Comparison of ENCODE assay signal across 21 cellular contexts in genomic region chr22:22098457-22099193, GRCh38.
A peak's percentile ranks its signal among the peaks of the same experiment; 100 is the strongest.
DNase-seq lines count a peak whose midpoint lies in the region; ATAC-seq and TF ChIP-seq lines count a peak whose summit lies in the region.
"Had no signal": no experiment of that assay in that cellular context is flagged by ENCODE, and none has a peak within 500 bp of the region (broad histone marks: within the 10 kb centered on the region; RNA-seq: fewer than 3 reads in every experiment).

No MANE protein-coding gene starts in this region.

- H3K27me3 Mint-ChIP-seq in osteocyte (ENCODE audit: unreplicated experiment), result peaks cover 68% of the 10 kb centered on the region

- H3K27me3 ChIP-seq in OCI-LY3 (ENCODE audit: low read depth, low read length), result no peaks in the 10 kb centered on the region
- H3K27me3 ChIP-seq: body of pancreas had no signal

- peaks cover 37% of the 10 kb centered on the region for H3K4me1 ChIP-seq in OCI-LY3 (ENCODE audit: low read length)
- H3K4me1 ChIP-seq: body of pancreas had no signal

- H3K27ac Mint-ChIP-seq in osteocyte (ENCODE audit: unreplicated experiment), result no peak overlapping the region
- H3K27ac Mint-ChIP-seq: nephron progenitor cell had no signal

- ATAC-seq in GM21723 (IDR thresholded peaks at IDR 0.05; ENCODE audit: unreplicated experiment) (peak; percentile 56), GM18502 (IDR thresholded peaks at IDR 0.05; ENCODE audit: poor library complexity, unreplicated experiment) (no peak), GM21786 (IDR thresholded peaks at IDR 0.05; ENCODE audit: unreplicated experiment) (no peak)
- ATAC-seq: activated T-cell treated with anti-CD3 and anti-CD28 coated beads, Interleukin-2, amount 50 U/mL, for 4 hours; body of pancreas had no signal

- DNase-seq in GM13976 (ENCODE audit: low spot score) (peak; percentile 44), osteocyte (ENCODE audit: extremely low spot score, unreplicated experiment) (peak; percentile 65), NCI-H774 (lab: John Stamatoyannopoulos, UW) (no peak)
- DNase-seq: activated CD4-positive, alpha-beta T cell treated with anti-CD3 and anti-CD28 coated beads, Interleukin-2, amount 50 U/mL, for 48 hours; activated naive CD4-positive, alpha-beta T cell treated with anti-CD3 and anti-CD28 coated beads, Interleukin-2, amount 50 U/mL, for 16 hours; activated T-cell treated with anti-CD3 and anti-CD28 coated beads, Interleukin-2, amount 50 U/mL, for 4 hours; body of pancreas; GDM1; hippocampal formation; mesenchymal stem cell; NCI-H1694 treated with DMSO at 0.1 percent for 48 hours; nephron progenitor cell; SHP77 treated with DMSO at 0.1 percent for 48 hours; stimulated activated CD4-positive, alpha-beta T cell treated with anti-CD3 and anti-CD28 coated beads, Interleukin-4, amount 100 ng/mL, for 1 hour; substantia nigra had no signal

- H3K9me3 ChIP-seq in OCI-LY3 (ENCODE audit: insufficient read depth, low read length), result peaks cover 19% of the 10 kb centered on the region; the same call in 1 of the 2 replicates
- H3K9me3 ChIP-seq: body of pancreas had no signal

- H3K4me3 ChIP-seq in OCI-LY3 (ENCODE audit: low read length), result peak overlapping the region; percentile 67
- H3K4me3 ChIP-seq: body of pancreas, coronary artery had no signal

- H3K79me2 ChIP-seq in OCI-LY3 (ENCODE audit: low read length), result no peaks in the 10 kb centered on the region

- no peaks in the 10 kb centered on the region for H4K20me1 ChIP-seq in OCI-LY3 (ENCODE audit: insufficient read depth, low read length)

- no peak for TF ChIP-seq CTCF in GM13976 (IDR thresholded peaks at IDR 0.05; ENCODE audit: borderline replicate concordance, control extremely low read depth, extremely low read depth, insufficient read depth, missing control alignments)
- no peak for TF ChIP-seq CTCF in OCI-LY3 (IDR thresholded peaks at IDR 0.05; ENCODE audit: low read depth, low read length)
- no peak for TF ChIP-seq CTCF in osteocyte (IDR thresholded peaks at IDR 0.05)

- no peak overlapping the region for H3K4me3 Mint-ChIP-seq in osteocyte (ENCODE audit: unreplicated experiment)
- H3K4me3 Mint-ChIP-seq: activated T-cell treated with anti-CD3 and anti-CD28 coated beads, Interleukin-2, amount 50 U/mL, for 4 hours; nephron progenitor cell had no signal

- H2AFZ ChIP-seq in OCI-LY3 (ENCODE audit: low read depth, low read length), result no peak overlapping the region; the same call in 1 of the 2 replicates

- peak overlapping the region; percentile 89 for H3K4me2 ChIP-seq in OCI-LY3 (ENCODE audit: low read length)

- no peaks in the 10 kb centered on the region for H3K9me3 Mint-ChIP-seq in osteocyte (ENCODE audit: unreplicated experiment)
- H3K9me3 Mint-ChIP-seq: activated T-cell treated with anti-CD3 and anti-CD28 coated beads, Interleukin-2, amount 50 U/mL, for 4 hours; nephron progenitor cell had no signal

- no peaks in the 10 kb centered on the region for H3K4me1 Mint-ChIP-seq in osteocyte (ENCODE audit: unreplicated experiment)
- H3K4me1 Mint-ChIP-seq: nephron progenitor cell had no signal

- in situ Hi-C loops in GM13976 (cut with MboI; ENCODE audit: low sequenced_read_pairs, unreplicated experiment), result no loop called here

- peak overlapping the region; percentile 90 for H3K27ac ChIP-seq in OCI-LY3 (ENCODE audit: low read length)
- H3K27ac ChIP-seq: body of pancreas, coronary artery, VCaP had no signal

- no peaks in the 10 kb centered on the region for H3K36me3 Mint-ChIP-seq in osteocyte (ENCODE audit: unreplicated experiment)

- peaks cover 11% of the 10 kb centered on the region for H3K36me3 ChIP-seq in OCI-LY3 (replicated peaks; ENCODE audit: low read depth, low read length)

- H3K9ac ChIP-seq in OCI-LY3 (ENCODE audit: low read length), result peak overlapping the region; percentile 71
